ENCODE assay signal across 13 cellular contexts in genomic region chr1:27538793-27539192, GRCh38. TPM values are rescaled to one million over a fixed set of nuclear protein-coding genes. Genes with fewer than 3 reads are reported as not detected.
DNase-seq lines count a peak whose midpoint lies in the region; ATAC-seq and TF ChIP-seq lines count a peak whose summit lies in the region.
"Had no signal": no experiment of that assay in that cellular context is flagged by ENCODE, and none has a peak within 500 bp of the region (broad histone marks: within the 10 kb centered on the region; RNA-seq: fewer than 3 reads in every experiment).

No MANE protein-coding gene starts in this region.

- peaks cover 3% of the 10 kb centered on the region; the same call in 1 of the 2 replicates for H3K9me3 Mint-ChIP-seq in HFFc6
- H3K9me3 Mint-ChIP-seq: memory B cell; stimulated activated naive CD8-positive, alpha-beta T cell treated with anti-CD3 and anti-CD28 coated beads, Interleukin-15, Interleukin-2, amounts not matched to agents 100 ng/mL and 50 ng/mL, for 24 hours had no signal

- peaks cover 21% of the 10 kb centered on the region for H3K36me3 Mint-ChIP-seq in HFFc6 (ENCODE audit: low read depth)

- H3K27ac ChIP-seq in skeletal muscle tissue (ENCODE audit: low read depth, low read length) = peak overlapping the region; percentile 73
- H3K27ac ChIP-seq in Karpas-422 (ENCODE audit: low read length) = no peak overlapping the region

- peak overlapping the region; percentile 97 for H3K27ac Mint-ChIP-seq in HFFc6
- H3K27ac Mint-ChIP-seq: memory B cell; stimulated activated naive CD8-positive, alpha-beta T cell treated with anti-CD3 and anti-CD28 coated beads, Interleukin-15, Interleukin-2, amounts not matched to agents 100 ng/mL and 50 ng/mL, for 24 hours had no signal

- H3K27me3 ChIP-seq in skeletal muscle tissue (ENCODE audit: control insufficient read depth in 3 of 3, insufficient read depth in 3 of 3, low read length in 3 of 3) (no peaks in the 10 kb centered on the region), Karpas-422 (ENCODE audit: low read length) (no peaks in the 10 kb centered on the region)

- peak; percentile 82 for DNase-seq in HFFc6
- DNase-seq in SW 1271 (lab: John Stamatoyannopoulos, UW) = peak; percentile 42 to 77
- DNase-seq in fibroblast of mammary gland (ENCODE audit: low read depth) = peak; percentile 78
- DNase-seq in Karpas-422 = no peak
- DNase-seq in NCI-H187 (lab: John Stamatoyannopoulos, UW) = no peak
- DNase-seq: DMS79, H7, NCI-H526 had no signal

- H3K36me3 ChIP-seq in skeletal muscle tissue (ENCODE audit: control insufficient read depth in 3 of 3, insufficient read depth in 3 of 3, low read length in 3 of 3) (peaks cover 10 to 19% (median 18%) of the 10 kb centered on the region in 3 donors), Karpas-422 (ENCODE audit: insufficient read depth, low read length) (no peaks in the 10 kb centered on the region)

- peaks cover 80% of the 10 kb centered on the region for H3K4me1 Mint-ChIP-seq in HFFc6 (ENCODE audit: low read depth)

- peaks cover 70 to 77% (median 74%) of the 10 kb centered on the region in 3 donors for H3K4me1 ChIP-seq in skeletal muscle tissue (ENCODE audit: control insufficient read depth in 3 of 3, insufficient read depth in 3 of 3, low read length in 3 of 3)
- H3K4me1 ChIP-seq in Karpas-422 (ENCODE audit: low read length) = no peaks in the 10 kb centered on the region

- H3K9ac ChIP-seq in skeletal muscle tissue (ENCODE audit: low read depth in 1 of 3, low read length in 3 of 3) (peak overlapping the region in 2 of 3 donors; percentile 15 to 19), Karpas-422 (ENCODE audit: low read length) (no peak overlapping the region)

- peaks cover 10% of the 10 kb centered on the region for H3K27me3 Mint-ChIP-seq in HFFc6 (ENCODE audit: insufficient read depth)
- H3K27me3 Mint-ChIP-seq: memory B cell; stimulated activated naive CD8-positive, alpha-beta T cell treated with anti-CD3 and anti-CD28 coated beads, Interleukin-15, Interleukin-2, amounts not matched to agents 100 ng/mL and 50 ng/mL, for 24 hours had no signal

- no peak overlapping the region for H2AFZ ChIP-seq in Karpas-422 (ENCODE audit: low read length)

- H3K4me3 ChIP-seq in fibroblast of mammary gland (ENCODE audit: control insufficient read depth, low read depth, low read length) (no peak overlapping the region), skeletal muscle tissue (ENCODE audit: low read length in 3 of 3) (no peak overlapping the region), Karpas-422 (ENCODE audit: low read length) (no peak overlapping the region)

- ATAC-seq in HG03108 (IDR thresholded peaks at IDR 0.05; ENCODE audit: unreplicated experiment) (no peak), HG02642 (IDR thresholded peaks at IDR 0.05; ENCODE audit: poor library complexity, unreplicated experiment) (no peak)

- no peak for TF ChIP-seq CTCF in HFFc6 (IDR thresholded peaks at IDR 0.05)
- TF ChIP-seq CTCF in fibroblast of mammary gland (conservative IDR thresholded peaks at IDR 0.05; ENCODE audit: control insufficient read depth, insufficient read depth, low read depth, low read length) = no peak

- H3K4me3 Mint-ChIP-seq in HFFc6 = peak overlapping the region; percentile 75
- H3K4me3 Mint-ChIP-seq: memory B cell; stimulated activated naive CD8-positive, alpha-beta T cell treated with anti-CD3 and anti-CD28 coated beads, Interleukin-15, Interleukin-2, amounts not matched to agents 100 ng/mL and 50 ng/mL, for 24 hours had no signal

- no peak overlapping the region for H3K4me2 ChIP-seq in Karpas-422 (ENCODE audit: low read depth, low read length, poor library complexity, severe bottlenecking)

- no peaks in the 10 kb centered on the region for H3K79me2 ChIP-seq in Karpas-422 (ENCODE audit: low read length)

- no peaks in the 10 kb centered on the region for H3K9me2 ChIP-seq in Karpas-422 (replicated peaks; ENCODE audit: insufficient read depth, low read length)

- H3K9me3 ChIP-seq in skeletal muscle tissue (ENCODE audit: control insufficient read depth in 3 of 3, low read length in 3 of 3) (no peaks in the 10 kb centered on the region), Karpas-422 (ENCODE audit: low read length) (no peaks in the 10 kb centered on the region)

- H4K20me1 ChIP-seq in Karpas-422 (ENCODE audit: insufficient read depth, low read depth, low read length) = no peaks in the 10 kb centered on the region

RNA-seq across cellular contexts. Expression of gene WASF2, which starts 48.8 kb away (rescaled TPM):
- total RNA-seq in HFFc6 (2021; fragmentation: NEBNext Ultra II Directional; extraction: Animal tissue kit (Norgen Biotek cat#: 25700)) = 10 to 100 TPM; 84.4 to 99.7 (median 93.1) TPM
- 25.6 TPM for total RNA-seq in skeletal muscle tissue
- 20.2 and 21.7 TPM in 2 replicates for total RNA-seq in Karpas-422 (2014; rRNA removed; shearing (Covaris generic); ENCODE audit: low replicate concordance)

Comparison
In these comparisons a context has a peak if more than half of its experiments do, and no peak if none do; other contexts are left out.
1. DNase-seq: peak in HFFc6 (single experiment), SW 1271 (2 of 2) and fibroblast of mammary gland (single experiment); none in Karpas-422 (single experiment) and NCI-H187 (0 of 2).